In the genomic region with DNA sequence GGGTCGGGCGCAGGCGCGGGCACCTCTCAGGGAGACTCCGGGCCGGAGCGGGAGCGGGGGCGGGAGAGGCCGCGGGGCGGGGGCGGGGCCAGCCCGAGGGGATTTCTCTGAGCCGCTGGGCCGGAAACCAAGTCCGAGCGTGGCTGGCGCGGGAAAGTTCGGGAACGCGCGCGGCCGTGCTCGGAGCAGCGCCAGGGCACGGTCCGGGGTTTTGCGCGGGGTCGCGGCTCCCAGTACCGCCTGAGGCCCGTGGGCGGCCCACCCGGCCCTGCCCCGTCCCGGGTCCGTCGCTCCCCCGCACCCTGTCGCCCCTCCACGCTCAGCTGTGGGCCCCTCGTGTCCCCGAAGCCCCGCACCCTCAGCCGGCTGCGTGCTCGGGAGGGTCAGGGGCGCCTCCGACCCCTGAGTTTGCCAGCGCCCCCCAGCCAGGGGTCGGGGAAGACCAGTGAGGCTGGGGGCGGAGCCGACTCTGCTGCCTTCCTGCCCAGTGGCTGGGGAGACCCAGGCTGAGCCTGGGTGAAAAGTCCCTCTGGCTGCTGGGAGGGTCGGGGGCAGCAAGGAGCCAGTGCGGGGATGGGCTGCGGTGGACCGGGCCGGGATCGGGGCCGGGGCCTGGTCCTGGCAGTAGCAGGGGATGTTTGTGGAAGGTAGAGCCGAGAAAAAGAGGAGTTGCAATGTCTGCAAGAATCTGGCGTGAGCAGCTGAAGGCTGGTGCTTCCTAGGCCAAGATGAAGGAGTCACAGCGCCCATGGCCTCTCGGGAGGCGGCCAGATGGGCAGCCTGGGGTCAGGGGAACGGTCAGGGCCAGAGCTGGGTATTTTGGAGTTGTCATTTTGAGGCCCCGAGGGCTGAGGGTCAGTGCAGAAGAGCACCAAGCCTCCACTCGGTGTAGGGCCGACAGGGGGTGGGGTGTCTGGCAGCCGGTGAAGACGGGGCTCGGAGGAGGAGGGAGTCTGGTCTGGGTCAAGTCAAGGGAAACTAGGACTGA, we compare ENCODE assay signal across 8 cellular contexts. TPM values are rescaled to one million over a fixed set of nuclear protein-coding genes. Genes with fewer than 3 reads are reported as not detected.
DNase-seq lines count a peak whose midpoint lies in the region; ATAC-seq, FAIRE-seq and TF ChIP-seq lines count a peak whose summit lies in the region.

No MANE protein-coding gene starts in this region.

- ATAC-seq in GM18505 (IDR thresholded peaks at IDR 0.05; ENCODE audit: unreplicated experiment) = peak; percentile 19
- ATAC-seq in HG02885 (IDR thresholded peaks at IDR 0.05; ENCODE audit: poor library complexity, unreplicated experiment) = peak; percentile 39

- POLR2A ChIA-PET in RWPE1 (lab: Yijun Ruan, JAX; ENCODE audit: low non-redundant PET) = interaction anchor here (0.7 kb wide), 2 partner anchors 51 to 160 kb away, joined by 3 read pairs; no protein-coding TSS in a partner anchor

- in situ Hi-C loops in brain microvascular endothelial cell (cut with HindIII; ENCODE audit: low pct_ligation_motif_present, low sequenced_read_pairs) = no loop called here

- peak overlapping the region; percentile 48 to 78 for H3K9ac ChIP-seq in kidney (ENCODE audit: low read length in 2 of 2)

- H3K9me3 ChIP-seq in kidney (ENCODE audit: control insufficient read depth in 1 of 2, low read length in 2 of 2) = no peaks in the 10 kb centered on the region

- TF ChIP-seq CTCF in AG10803 (conservative IDR thresholded peaks at IDR 0.05; ENCODE audit: low read length) = no peak
- no peak for TF ChIP-seq CTCF in RWPE1 (conservative IDR thresholded peaks at IDR 0.05; ENCODE audit: low read depth)
- TF ChIP-seq CTCF in brain microvascular endothelial cell (IDR thresholded peaks at IDR 0.05; ENCODE audit: low read depth, low read length, missing control alignments) = peak; percentile 14
- no peak for TF ChIP-seq CTCF in kidney (IDR thresholded peaks at IDR 0.05; ENCODE audit: borderline replicate concordance, extremely low read depth, insufficient read depth)

- TF ChIP-seq POLR2A in GM18505 (IDR thresholded peaks at IDR 0.05; ENCODE audit: borderline replicate concordance, extremely low read depth, insufficient read depth, insufficient read length) = no peak

- peaks cover 2 to 3% of the 10 kb centered on the region in 2 donors for H3K4me1 ChIP-seq in kidney (ENCODE audit: control insufficient read depth in 1 of 2, insufficient read depth in 1 of 2, low read depth in 1 of 2, low read length in 2 of 2)

- FAIRE-seq in kidney (lab: Jason Lieb, UNC) = no peak
- no peak for FAIRE-seq in HTR-8/SVneo (lab: Jason Lieb, UNC)

- no peaks in the 10 kb centered on the region for H3K36me3 ChIP-seq in brain microvascular endothelial cell (replicated peaks)
- no peaks in the 10 kb centered on the region for H3K36me3 ChIP-seq in kidney (ENCODE audit: control insufficient read depth in 1 of 2, insufficient read depth in 2 of 2, low read length in 2 of 2)

- CTCF ChIA-PET in RWPE1 (lab: Yijun Ruan, JAX) = interaction anchor here (0.7 kb wide), 1 partner anchor 54 kb away, joined by 3 read pairs; no protein-coding TSS in a partner anchor

- H3K27ac ChIP-seq in RWPE1 (peak overlapping the region; percentile 85), brain microvascular endothelial cell (peak overlapping the region; percentile 65), kidney (ENCODE audit: low read depth in 2 of 2, low read length in 2 of 2) (peak overlapping the region; percentile 86 to 89)

- no peaks in the 10 kb centered on the region for H3K27me3 ChIP-seq in brain microvascular endothelial cell (replicated peaks)

- DNase-seq in AG10803 (ENCODE audit: low read depth) (no peak), RWPE1 (ENCODE audit: low spot score) (peak; percentile 57), brain microvascular endothelial cell (no peak), kidney (peak; percentile 88), HTR-8/SVneo (ENCODE audit: insufficient read length, low spot score) (no peak)
- DNase-seq in stimulated activated CD4-positive, alpha-beta T cell treated with anti-CD3 and anti-CD28 coated beads, Interleukin-4, amount 100 ng/mL, for 24 hours = peak; percentile 32

- intact Hi-C loops in kidney (cut with DNase I) = no loop called here

- H3K4me3 ChIP-seq in AG10803 (ENCODE audit: low read length) = peak overlapping the region; percentile 67
- H3K4me3 ChIP-seq in brain microvascular endothelial cell (ENCODE audit: low read depth, low read length) = peak overlapping the region; percentile 68
- H3K4me3 ChIP-seq in kidney (ENCODE audit: low read length in 2 of 2) = peak overlapping the region; percentile 21 to 63

RNA-seq across cellular contexts. Expression of a gene that starts 0.6 kb away (rescaled TPM):
- 16.9 TPM for total RNA-seq in kidney
- 11.4 TPM for polyA plus RNA-seq in kidney (ENCODE audit: insufficient read depth, low read depth, low replicate concordance)

RNA-seq across cellular contexts. Expression of a gene that starts 20.8 kb away (rescaled TPM):
- 316 TPM for total RNA-seq in kidney
- polyA plus RNA-seq in kidney (ENCODE audit: insufficient read depth, low read depth, low replicate concordance) = 888 TPM

RNA-seq across cellular contexts. Expression of a gene that starts 34.8 kb away (rescaled TPM):
- 8.1 TPM for total RNA-seq in kidney
- polyA plus RNA-seq in kidney (ENCODE audit: insufficient read depth, low read depth, low replicate concordance) = 5.8 TPM

RNA-seq across cellular contexts. Expression of a gene that starts 37.7 kb away (rescaled TPM):
- 108 TPM for total RNA-seq in kidney
- polyA plus RNA-seq in kidney (ENCODE audit: insufficient read depth, low read depth, low replicate concordance) = 283 TPM

RNA-seq across cellular contexts. Expression of a gene that starts 44.6 kb away (rescaled TPM):
- 5.3 TPM for total RNA-seq in kidney
- polyA plus RNA-seq in kidney (ENCODE audit: insufficient read depth, low read depth, low replicate concordance) = 2.5 TPM

Comparison
In these comparisons a context has a peak if more than half of its experiments do, and no peak if none do; other contexts are left out.
1. DNase-seq: peak in RWPE1 (single experiment), kidney (single experiment) and stimulated activated CD4-positive, alpha-beta T cell treated with anti-CD3 and anti-CD28 coated beads, Interleukin-4, amount 100 ng/mL, for 24 hours (single experiment); none in AG10803 (single experiment), brain microvascular endothelial cell (single experiment) and HTR-8/SVneo (single experiment).
2. Peak in every context shown above with its lines, with median percentiles within 50 percentile points of each other: H3K4me3 ChIP-seq and H3K27ac ChIP-seq.